In genomic region chr12:3177778-3178435, GRCh38 we compare ENCODE assay signal across 1 cellular context.
TF ChIP-seq lines count a peak whose summit lies in the region.

No MANE protein-coding gene starts in this region.

TF ChIP-seq in GM23338, 12 proteins besides CTCF, POLR2A, EP300 and RAD21 (continued from another document):
- TF ChIP-seq ZNF462 (CRISPR knock-in tag; IDR thresholded peaks at IDR 0.05) = no peak
- TF ChIP-seq JUNB (IDR thresholded peaks at IDR 0.05; ENCODE audit: unreplicated experiment) = no peak
- TF ChIP-seq, protein P1, sequence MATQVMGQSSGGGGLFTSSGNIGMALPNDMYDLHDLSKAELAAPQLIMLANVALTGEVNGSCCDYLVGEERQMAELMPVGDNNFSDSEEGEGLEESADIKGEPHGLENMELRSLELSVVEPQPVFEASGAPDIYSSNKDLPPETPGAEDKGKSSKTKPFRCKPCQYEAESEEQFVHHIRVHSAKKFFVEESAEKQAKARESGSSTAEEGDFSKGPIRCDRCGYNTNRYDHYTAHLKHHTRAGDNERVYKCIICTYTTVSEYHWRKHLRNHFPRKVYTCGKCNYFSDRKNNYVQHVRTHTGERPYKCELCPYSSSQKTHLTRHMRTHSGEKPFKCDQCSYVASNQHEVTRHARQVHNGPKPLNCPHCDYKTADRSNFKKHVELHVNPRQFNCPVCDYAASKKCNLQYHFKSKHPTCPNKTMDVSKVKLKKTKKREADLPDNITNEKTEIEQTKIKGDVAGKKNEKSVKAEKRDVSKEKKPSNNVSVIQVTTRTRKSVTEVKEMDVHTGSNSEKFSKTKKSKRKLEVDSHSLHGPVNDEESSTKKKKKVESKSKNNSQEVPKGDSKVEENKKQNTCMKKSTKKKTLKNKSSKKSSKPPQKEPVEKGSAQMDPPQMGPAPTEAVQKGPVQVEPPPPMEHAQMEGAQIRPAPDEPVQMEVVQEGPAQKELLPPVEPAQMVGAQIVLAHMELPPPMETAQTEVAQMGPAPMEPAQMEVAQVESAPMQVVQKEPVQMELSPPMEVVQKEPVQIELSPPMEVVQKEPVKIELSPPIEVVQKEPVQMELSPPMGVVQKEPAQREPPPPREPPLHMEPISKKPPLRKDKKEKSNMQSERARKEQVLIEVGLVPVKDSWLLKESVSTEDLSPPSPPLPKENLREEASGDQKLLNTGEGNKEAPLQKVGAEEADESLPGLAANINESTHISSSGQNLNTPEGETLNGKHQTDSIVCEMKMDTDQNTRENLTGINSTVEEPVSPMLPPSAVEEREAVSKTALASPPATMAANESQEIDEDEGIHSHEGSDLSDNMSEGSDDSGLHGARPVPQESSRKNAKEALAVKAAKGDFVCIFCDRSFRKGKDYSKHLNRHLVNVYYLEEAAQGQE (IDR thresholded peaks at IDR 0.05; ENCODE audit: unreplicated experiment) = no peak
- TF ChIP-seq POLR2AphosphoS5 (IDR thresholded peaks at IDR 0.05; ENCODE audit: low read depth) = no peak
- TF ChIP-seq NANOG (IDR thresholded peaks at IDR 0.05; ENCODE audit: borderline replicate concordance) = no peak
